Comparison of ENCODE assay signal across 7 cellular contexts in genomic region chr10:75401569-75402485, GRCh38. TPM values are rescaled to one million over a fixed set of nuclear protein-coding genes. Genes with fewer than 3 reads are reported as not detected.
DNase-seq lines count a peak whose midpoint lies in the region; ATAC-seq, FAIRE-seq and TF ChIP-seq lines count a peak whose summit lies in the region.

TSS of gene ZNF503 (minus strand) at chr10:75401764. CDS start at chr10:75401419, 345 bp downstream.

- H4K20me1 ChIP-seq in HCT116 (ENCODE audit: insufficient read depth), result no peaks in the 10 kb centered on the region
- H4K20me1 ChIP-seq in SK-N-SH (ENCODE audit: insufficient read depth), result peaks cover 33% of the 10 kb centered on the region

- intact Hi-C loops in HCT116 (cut with micrococcal nuclease), result loop anchor here (1.0 to 5.0 kb wide), 4 partner anchors 249 to 700 kb away; no protein-coding TSS in a partner anchor
- intact Hi-C loops in colonic mucosa (cut with DNase I), result loop anchor here (5.0 to 10.0 kb wide), 4 partner anchors 245 to 685 kb away; no protein-coding TSS in a partner anchor
- intact Hi-C loops in kidney (cut with DNase I), result loop anchor here (10.0 kb wide), 1 partner anchor 513 kb away; no protein-coding TSS in a partner anchor

- no TSS peak for BruUV-seq in HCT116 (replicated peaks; lab: Mats Ljungman, UMichigan)

- TF ChIP-seq CTCF in HCT116 (IDR thresholded peaks at IDR 0.05 in 2 of 3, conservative IDR thresholded peaks at IDR 0.05 in 1 of 3; ENCODE audit: borderline replicate concordance in 1 of 3, insufficient read depth in 1 of 3, low read depth in 2 of 3, low read length in 2 of 3) (peak in 1 of 3 experiments; percentile 14; a peak in 1 of 6 replicates), SK-N-SH (IDR thresholded peaks at IDR 0.05) (0 out of 2 replicates have a peak, but pooled peaks have one; percentile 14), colonic mucosa (IDR thresholded peaks at IDR 0.05) (no peak), kidney (IDR thresholded peaks at IDR 0.05; ENCODE audit: borderline replicate concordance, extremely low read depth, insufficient read depth) (peak; percentile 19)

- TF ChIP-seq EP300 in SK-N-SH (IDR thresholded peaks at IDR 0.05; ENCODE audit: borderline replicate concordance in 1 of 2, low read depth in 1 of 2, low read length in 1 of 2), result peak in 1 of 2 experiments; percentile 34; a peak in 2 of 4 replicates

- 2% methylated on average over 49 of the region's 88 CpGs for WGBS in SK-N-SH (ENCODE audit: low lambda C conversion rate)
- WGBS in small intestine, 3 donors, result 0 to 1% (median 1%) methylated on average over 80 to 88 of the region's 88 CpGs

- peak within 1 kb of the TSS; percentile 92 for H3K9ac ChIP-seq in HCT116 (ENCODE audit: low read length)
- H3K9ac ChIP-seq in SK-N-SH, result peak within 1 kb of the TSS; percentile 88
- H3K9ac ChIP-seq in colonic mucosa (ENCODE audit: low read depth in 2 of 2, low read length in 2 of 2), result peak within 1 kb of the TSS; percentile 87
- H3K9ac ChIP-seq in kidney (ENCODE audit: low read length in 2 of 2), result peak within 1 kb of the TSS; percentile 94 to 99

- H2AFZ ChIP-seq in HCT116 (ENCODE audit: low read depth, low read length, poor library complexity, severe bottlenecking) (peak within 1 kb of the TSS; percentile 88), SK-N-SH (ENCODE audit: low read depth) (peak within 1 kb of the TSS; percentile 99)

- H3F3A ChIP-seq in SK-N-SH (replicated peaks; ENCODE audit: insufficient read depth), result peaks cover 12% of the 10 kb centered on the region

- peaks cover 50% of the 10 kb centered on the region for H3K79me2 ChIP-seq in HCT116 (ENCODE audit: insufficient read depth, low read length)
- H3K79me2 ChIP-seq in SK-N-SH (ENCODE audit: insufficient read depth), result peaks cover 60% of the 10 kb centered on the region

- RAD21 ChIA-PET in HCT116 (lab: Charles Lee; ENCODE audit: low non-redundant PET in 1 of 2, low total read pairs in 2 of 2, uncharacterized antibody in 2 of 2, unreplicated experiment in 2 of 2), result interaction anchor here (1.2 kb wide), 2 partner anchors 166 to 508 kb away, joined by 3 to 4 read pairs; partner anchors contain the start of gene COMTD1 (in 1 of the 2)

- H3K4me1 ChIP-seq in HCT116 (ENCODE audit: control insufficient read depth in 1 of 2, insufficient read depth in 2 of 2, low read length in 2 of 2) (peaks cover 27 to 64% of the 10 kb centered on the region in 2 experiments; a peak in 3 of 4 replicates), SK-N-SH (ENCODE audit: control insufficient read depth in 1 of 2, insufficient read depth in 2 of 2, low read depth in 1 of 2, low read length in 1 of 2) (peaks cover 0 to 20% of the 10 kb centered on the region in 2 experiments; a peak in 2 of 4 replicates), colonic mucosa (peaks cover 5% of the 10 kb centered on the region), kidney (ENCODE audit: control insufficient read depth in 1 of 2, insufficient read depth in 1 of 2, low read depth in 1 of 2, low read length in 2 of 2) (peaks cover 0 to 11% of the 10 kb centered on the region in 2 donors), small intestine (ENCODE audit: control insufficient read depth in 2 of 2, insufficient read depth in 1 of 2, low read depth in 1 of 2, low read length in 1 of 2) (peaks cover 0 to 3% of the 10 kb centered on the region in 2 donors)

- H3K9me2 ChIP-seq in HCT116 (ENCODE audit: insufficient read depth), result no peaks in the 10 kb centered on the region
- H3K9me2 ChIP-seq in SK-N-SH, result no peaks in the 10 kb centered on the region

- H3K27me3 ChIP-seq in HCT116 (ENCODE audit: insufficient read depth, low read length), result no peaks in the 10 kb centered on the region
- H3K27me3 ChIP-seq in SK-N-SH (ENCODE audit: insufficient read depth), result no peaks in the 10 kb centered on the region
- H3K27me3 ChIP-seq in colonic mucosa, result peaks cover 15% of the 10 kb centered on the region
- H3K27me3 ChIP-seq in small intestine (ENCODE audit: control insufficient read depth in 2 of 2, insufficient read depth in 2 of 2, low read length in 2 of 2), result no peaks in the 10 kb centered on the region

- H3K36me3 ChIP-seq in HCT116 (ENCODE audit: control insufficient read depth in 1 of 2, insufficient read depth in 2 of 2, low read length in 2 of 2) (peaks cover 0 to 12% of the 10 kb centered on the region in 2 experiments; a peak in 2 of 4 replicates), SK-N-SH (replicated peaks in 1 of 2; ENCODE audit: control insufficient read depth in 1 of 2, insufficient read depth in 2 of 2, low read length in 1 of 2) (peaks cover 15 to 25% of the 10 kb centered on the region in 2 experiments), colonic mucosa (no peaks in the 10 kb centered on the region), kidney (ENCODE audit: control insufficient read depth in 1 of 2, insufficient read depth in 2 of 2, low read length in 2 of 2) (peaks cover 0 to 9% of the 10 kb centered on the region in 2 donors), small intestine (ENCODE audit: control insufficient read depth in 2 of 2, insufficient read depth in 2 of 2, low read length in 2 of 2) (no peaks in the 10 kb centered on the region)

- peak within 1 kb of the TSS; percentile 93 to 96 for H3K4me3 ChIP-seq in HCT116 (replicated peaks in 1 of 2; ENCODE audit: low read depth in 1 of 2, low read length in 2 of 2)
- peak within 1 kb of the TSS; percentile 82 to 96 for H3K4me3 ChIP-seq in SK-N-SH (ENCODE audit: low read depth in 2 of 2, low read length in 1 of 2)
- peak within 1 kb of the TSS; percentile 60 for H3K4me3 ChIP-seq in colonic mucosa
- H3K4me3 ChIP-seq in kidney (ENCODE audit: low read length in 2 of 2), result peak within 1 kb of the TSS; percentile 88 to 92
- peak within 1 kb of the TSS; percentile 54 to 79 for H3K4me3 ChIP-seq in small intestine (ENCODE audit: low read depth in 1 of 2, low read length in 2 of 2)

- FAIRE-seq in kidney (lab: Jason Lieb, UNC) (peak; percentile 86), small intestine (lab: Jason Lieb, UNC) (no peak)

- TF ChIP-seq RAD21 in HCT116 (IDR thresholded peaks at IDR 0.05; ENCODE audit: low read depth) (no peak), SK-N-SH (IDR thresholded peaks at IDR 0.05; ENCODE audit: low read length) (peak; percentile 43)

- H3K4me2 ChIP-seq in HCT116 (ENCODE audit: low read length) (peak within 1 kb of the TSS; percentile 100), SK-N-SH (peak within 1 kb of the TSS; percentile 93)

- CTCF ChIA-PET in HCT116 (lab: Charles Lee) (interaction anchor here (0.7 to 2.2 kb wide), 12 partner anchors 15 to 1712 kb away, joined by 3 to 21 read pairs (median 3); no protein-coding TSS in a partner anchor), SK-N-SH (lab: Yijun Ruan, JAX) (interaction anchor here (0.7 to 4.2 kb wide), 15 partner anchors 106 to 1582 kb away, joined by 3 to 26 read pairs (median 5); partner anchors contain the start of gene COMTD1)

- H3K9me3 ChIP-seq in HCT116 (ENCODE audit: control insufficient read depth in 1 of 2, insufficient read depth in 1 of 2, low read depth in 1 of 2, low read length in 2 of 2) (no peaks in the 10 kb centered on the region), SK-N-SH (no peaks in the 10 kb centered on the region), colonic mucosa (no peaks in the 10 kb centered on the region), kidney (ENCODE audit: control insufficient read depth in 1 of 2, low read length in 2 of 2) (no peaks in the 10 kb centered on the region), small intestine (ENCODE audit: control insufficient read depth, low read depth) (no peaks in the 10 kb centered on the region)

- POLR2A ChIA-PET in HCT116 (lab: Charles Lee) (interaction anchor here (0.6 to 2.0 kb wide), 19 partner anchors 8 to 902 kb away, joined by 3 to 17 read pairs (median 4); no protein-coding TSS in a partner anchor), SK-N-SH (lab: Yijun Ruan, JAX) (interaction anchor here (0.6 to 3.1 kb wide), 25 partner anchors 11 to 1709 kb away, joined by 3 to 18 read pairs (median 4); partner anchors contain the start of gene VDAC2)

- DNase-seq in HCT116 (ENCODE audit: low read depth, low spot score) (peak; percentile 94), NCI-H1048 (lab: John Stamatoyannopoulos, UW) (peak; percentile 94), SK-N-SH (peak; percentile 95), colonic mucosa (peak; percentile 95), kidney (peak; percentile 99), small intestine (peak; percentile 92)

- TF ChIP-seq POLR2A in GM10847 (IDR thresholded peaks at IDR 0.05; ENCODE audit: extremely low read depth, insufficient read length) (peak; percentile 29), HCT116 (IDR thresholded peaks at IDR 0.05; ENCODE audit: borderline replicate concordance, extremely low read depth, insufficient read depth, insufficient read length) (peak; percentile 77)

- peak within 1 kb of the TSS; percentile 97 for H3K27ac ChIP-seq in HCT116 (ENCODE audit: low read depth, low read length)
- peak within 1 kb of the TSS; percentile 93 to 98 for H3K27ac ChIP-seq in SK-N-SH (ENCODE audit: low read depth in 2 of 2, low read length in 1 of 2)
- H3K27ac ChIP-seq in colonic mucosa, result peak within 1 kb of the TSS; percentile 90
- H3K27ac ChIP-seq in kidney (ENCODE audit: low read depth in 2 of 2, low read length in 2 of 2), result peak within 1 kb of the TSS; percentile 93 to 97
- H3K27ac ChIP-seq in small intestine (ENCODE audit: low read depth in 1 of 2, low read length in 1 of 2), result peak within 1 kb of the TSS; percentile 89 to 94

- ATAC-seq in HCT116, result peak; percentile 67

TF ChIP-seq in HCT116, 20 proteins besides CTCF, POLR2A, EP300 and RAD21 (continues in another document):
- TF ChIP-seq ZFX (IDR thresholded peaks at IDR 0.05), result 0 out of 2 replicates have a peak, but pooled peaks have one; percentile 22
- TF ChIP-seq ZNF274 (IDR thresholded peaks at IDR 0.05; ENCODE audit: low read depth, low read length), result no peak
- no peak for TF ChIP-seq ATF3 (IDR thresholded peaks at IDR 0.05)

TF ChIP-seq in SK-N-SH, 30 proteins besides CTCF, POLR2A, EP300 and RAD21 (continues in another document):
- peak; percentile 93 for TF ChIP-seq USF2 (IDR thresholded peaks at IDR 0.05; ENCODE audit: borderline replicate concordance, low read depth, low read length)

RNA-seq across cellular contexts. Expression of gene ZNF503, which starts in this region (rescaled TPM):
- total RNA-seq in HCT116 (2021; ENCODE audit: unreplicated experiment) (30.4 TPM), colonic mucosa (1 to 10 TPM; 3.6 to 8.0 TPM), kidney (34.7 TPM)
- 18.7 and 21.4 TPM in 2 replicates for polyA plus RNA-seq in HCT116 (2012)
- polyA plus RNA-seq in SK-N-SH (2012; rRNA removed) (4.5 and 5.9 TPM in 2 replicates), kidney (ENCODE audit: insufficient read depth, low read depth, low replicate concordance) (45.8 TPM), small intestine (10 to 100 TPM in 1 of 3 donors, 1 to 10 TPM in 2; 2.0 to 17.2 (median 5.9) TPM)
- 6.5 and 10.6 TPM in 2 replicates for polyA plus RNA-seq in SK-N-SH (2012; cell fraction: cytosol; rRNA removed)
- 18.3 and 26.9 TPM in 2 replicates for polyA plus RNA-seq in SK-N-SH (2012; cell fraction: nucleus; rRNA removed)

Comparison
In these comparisons a context has a peak if more than half of its experiments do, and no peak if none do; other contexts are left out.
1. Peak in every context shown above with its lines: DNase-seq, ATAC-seq, H3K4me3 ChIP-seq and H3K27ac ChIP-seq.